In genomic region chr11:31824791-31825452, GRCh38 we compare ENCODE assay signal across 19 cellular contexts. TPM values are rescaled to one million over a fixed set of nuclear protein-coding genes. Genes with fewer than 3 reads are reported as not detected.
DNase-seq lines count a peak whose midpoint lies in the region; ATAC-seq and TF ChIP-seq lines count a peak whose summit lies in the region.
"Had no signal": no experiment of that assay in that cellular context is flagged by ENCODE, and none has a peak within 500 bp of the region (broad histone marks: within the 10 kb centered on the region; RNA-seq: fewer than 3 reads in every experiment).

No MANE protein-coding gene starts in this region.

- H3K9me3 ChIP-seq in HUES6 (ENCODE audit: control insufficient read depth, insufficient read depth, low read depth, low read length), result no peaks in the 10 kb centered on the region
- no peaks in the 10 kb centered on the region for H3K9me3 ChIP-seq in endodermal cell (ENCODE audit: control insufficient read depth, low read length)
- H3K9me3 ChIP-seq: neutrophil, right atrium auricular region had no signal

- H3K4me3 Mint-ChIP-seq in activated CD8-positive, alpha-beta memory T cell treated with anti-CD3 and anti-CD28 coated beads, Interleukin-2, amount 10 ng/mL, durations not matched to agents 7 days and 5 days, result no peak overlapping the region
- peak overlapping the region; percentile 26 for H3K4me3 Mint-ChIP-seq in endodermal cell
- H3K4me3 Mint-ChIP-seq in nephron progenitor cell, result no peak overlapping the region

- H3K27ac Mint-ChIP-seq in activated CD8-positive, alpha-beta memory T cell treated with anti-CD3 and anti-CD28 coated beads, Interleukin-2, amount 10 ng/mL, durations not matched to agents 7 days and 5 days, result peak overlapping the region; percentile 32
- H3K27ac Mint-ChIP-seq in endodermal cell (no peak overlapping the region), nephron progenitor cell (no peak overlapping the region)

- WGBS in endodermal cell (ENCODE audit: insufficient coverage in 1 of 2, insufficient read length in 1 of 2), 2 experiments, result 6 to 7% methylated on average over 25 to 36 of the region's 36 CpGs

- no peak for DNase-seq in activated CD8-positive, alpha-beta memory T cell treated with anti-CD3 and anti-CD28 coated beads, Interleukin-2, amount 10 ng/mL, durations not matched to agents 7 days and 5 days
- DNase-seq in activated CD8-positive, alpha-beta memory T cell treated with anti-CD3 and anti-CD28 coated beads for 24 hours, result no peak
- DNase-seq in endodermal cell, result peak; percentile 70
- DNase-seq in nephron progenitor cell, result peak; percentile 14
- no peak for DNase-seq in NCI-H510A treated with DMSO at 0.1 percent for 48 hours (lab: John Stamatoyannopoulos, UW)
- DNase-seq in KG1 (lab: John Stamatoyannopoulos, UW), result no peak
- DNase-seq: activated CD4-positive, CD25-positive, alpha-beta regulatory T cell; amniotic stem cell; CD8-positive, alpha-beta memory T cell; cerebellar nuclear complex; foreskin keratinocyte; NCI-H1436 had no signal

- H3K27ac ChIP-seq in HUES6 (ENCODE audit: low read depth, low read length) (no peak overlapping the region), endodermal cell (ENCODE audit: low read depth, low read length) (no peak overlapping the region)
- H3K27ac ChIP-seq: foreskin keratinocyte, neutrophil, right atrium auricular region had no signal

- H3K4me3 ChIP-seq in HUES6 (ENCODE audit: low read depth, low read length) (peak overlapping the region; percentile 55), endodermal cell (ENCODE audit: low read length) (no peak overlapping the region)
- H3K4me3 ChIP-seq: right atrium auricular region had no signal

- H3K27me3 Mint-ChIP-seq in activated CD8-positive, alpha-beta memory T cell treated with anti-CD3 and anti-CD28 coated beads, Interleukin-2, amount 10 ng/mL, durations not matched to agents 7 days and 5 days, result peaks cover 91% of the 10 kb centered on the region
- H3K27me3 Mint-ChIP-seq in endodermal cell (ENCODE audit: insufficient read depth) (peaks cover 92% of the 10 kb centered on the region), nephron progenitor cell (ENCODE audit: low read depth, poor library complexity) (no peaks in the 10 kb centered on the region)

- H3K27me3 ChIP-seq in HUES6 (ENCODE audit: control insufficient read depth, insufficient read depth, low read length), result peaks cover 100% of the 10 kb centered on the region
- H3K27me3 ChIP-seq in endodermal cell (ENCODE audit: control insufficient read depth, insufficient read depth, low read length, poor library complexity, severe bottlenecking), result peaks cover 86% of the 10 kb centered on the region

- H3K36me3 ChIP-seq in HUES6 (ENCODE audit: control insufficient read depth, insufficient read depth, low read length) (no peaks in the 10 kb centered on the region), endodermal cell (ENCODE audit: control insufficient read depth, insufficient read depth, low read length) (no peaks in the 10 kb centered on the region)
- H3K36me3 ChIP-seq: neutrophil, right atrium auricular region had no signal

- no peak for TF ChIP-seq POLR2A in GM18505 (IDR thresholded peaks at IDR 0.05; ENCODE audit: borderline replicate concordance, extremely low read depth, insufficient read depth, insufficient read length)

- no peak for ATAC-seq in activated CD8-positive, alpha-beta memory T cell treated with anti-CD3 and anti-CD28 coated beads, Interleukin-2, amount 10 ng/mL, durations not matched to agents 7 days and 5 days
- no peak for ATAC-seq in GM18505 (IDR thresholded peaks at IDR 0.05; ENCODE audit: unreplicated experiment)

- H3K9ac ChIP-seq in HUES6 (ENCODE audit: low read length), result peak overlapping the region; percentile 30
- no peak overlapping the region for H3K9ac ChIP-seq in endodermal cell (ENCODE audit: extremely low read depth, low read length, poor library complexity, severe bottlenecking)

- peaks cover 8% of the 10 kb centered on the region for H3K4me1 Mint-ChIP-seq in activated CD8-positive, alpha-beta memory T cell treated with anti-CD3 and anti-CD28 coated beads, Interleukin-2, amount 10 ng/mL, durations not matched to agents 7 days and 5 days
- H3K4me1 Mint-ChIP-seq in endodermal cell (peaks cover 44% of the 10 kb centered on the region), nephron progenitor cell (peaks cover 5% of the 10 kb centered on the region)

- no peak for TF ChIP-seq CTCF in endodermal cell (conservative IDR thresholded peaks at IDR 0.05)
- TF ChIP-seq CTCF in nephron progenitor cell (IDR thresholded peaks at IDR 0.05), result no peak

- H3K9me3 Mint-ChIP-seq in activated CD8-positive, alpha-beta memory T cell treated with anti-CD3 and anti-CD28 coated beads, Interleukin-2, amount 10 ng/mL, durations not matched to agents 7 days and 5 days (ENCODE audit: low read depth), result peaks cover 2% of the 10 kb centered on the region
- H3K9me3 Mint-ChIP-seq in endodermal cell (no peaks in the 10 kb centered on the region), nephron progenitor cell (no peaks in the 10 kb centered on the region)

- peaks cover 63% of the 10 kb centered on the region for H3K4me1 ChIP-seq in HUES6 (ENCODE audit: control insufficient read depth, insufficient read depth, low read length)
- H3K4me1 ChIP-seq in endodermal cell (ENCODE audit: control insufficient read depth, insufficient read depth, low read length), result peaks cover 21% of the 10 kb centered on the region
- H3K4me1 ChIP-seq: foreskin keratinocyte had no signal

- CTCF ChIA-PET in activated CD8-positive, alpha-beta memory T cell treated with anti-CD3 and anti-CD28 coated beads, Interleukin-2, amount 10 ng/mL, durations not matched to agents 7 days and 5 days (lab: Charles Lee), result interaction anchor here (1.0 kb wide), 2 partner anchors 24 to 28 kb away, joined by 3 read pairs; no protein-coding TSS in a partner anchor

- H3K36me3 Mint-ChIP-seq in activated CD8-positive, alpha-beta memory T cell treated with anti-CD3 and anti-CD28 coated beads, Interleukin-2, amount 10 ng/mL, durations not matched to agents 7 days and 5 days, result peaks cover 5% of the 10 kb centered on the region
- H3K36me3 Mint-ChIP-seq in endodermal cell (ENCODE audit: low read depth) (no peaks in the 10 kb centered on the region), nephron progenitor cell (ENCODE audit: low read depth) (no peaks in the 10 kb centered on the region)

RNA-seq across cellular contexts. Expression of gene PAX6, which starts 13.8 kb away (rescaled TPM):
- total RNA-seq in activated CD8-positive, alpha-beta memory T cell treated with anti-CD3 and anti-CD28 coated beads, Interleukin-2, amount 10 ng/mL, durations not matched to agents 7 days and 5 days, result not detected
- total RNA-seq in endodermal cell, result 1 to 10 TPM; 5.4 to 6.8 TPM
- 37.3 TPM for polyA plus RNA-seq in endodermal cell (2013, experiment 1 of 2)
- 27.0 TPM for polyA plus RNA-seq in endodermal cell (2013, experiment 2 of 2)
- total RNA-seq: CD8-positive, alpha-beta memory T cell; foreskin keratinocyte; right atrium auricular region; subcutaneous adipose tissue; T-helper 1 cell treated with Interleukin-12 subunit alpha and Interleukin-12 subunit beta and Interleukin-4 antibody, amounts not matched to agents 30 ng/mL and 1 ng/mL, for 36 hours had no signal
- polyA plus RNA-seq: AG04450; CD8-positive, alpha-beta memory T cell had no signal

Comparison
In these comparisons a context has a peak if more than half of its experiments do, and no peak if none do; other contexts are left out.
1. DNase-seq: peak in endodermal cell (single experiment) and nephron progenitor cell (single experiment); none in activated CD8-positive, alpha-beta memory T cell treated with anti-CD3 and anti-CD28 coated beads, Interleukin-2, amount 10 ng/mL, durations not matched to agents 7 days and 5 days (single experiment), activated CD8-positive, alpha-beta memory T cell treated with anti-CD3 and anti-CD28 coated beads for 24 hours (single experiment), NCI-H510A treated with DMSO at 0.1 percent for 48 hours (single experiment) and KG1 (single experiment).
2. RNA of gene PAX6, which starts 13.8 kb away (total RNA-seq): 5.4 to 6.8 TPM in endodermal cell; not detected in activated CD8-positive, alpha-beta memory T cell treated with anti-CD3 and anti-CD28 coated beads, Interleukin-2, amount 10 ng/mL, durations not matched to agents 7 days and 5 days; every median in the first group is over 4 times any median in the second.